8 cellular contexts compared by ENCODE assay signal in genomic region chr2:70140978-70141753, GRCh38. TPM values are rescaled to one million over a fixed set of nuclear protein-coding genes. Genes with fewer than 3 reads are reported as not detected.
A peak's percentile ranks its signal among the peaks of the same experiment; 100 is the strongest.
DNase-seq lines count a peak whose midpoint lies in the region; ATAC-seq, FAIRE-seq and TF ChIP-seq lines count a peak whose summit lies in the region.

No MANE protein-coding gene starts in this region.

- H3K4me3 ChIP-seq in GM06990 (replicated peaks; ENCODE audit: low read depth, low read length), result peak overlapping the region; percentile 70
- H3K4me3 ChIP-seq in Loucy (ENCODE audit: low read length, poor library complexity, severe bottlenecking), result peak overlapping the region; percentile 98
- H3K4me3 ChIP-seq in choroid plexus epithelial cell (ENCODE audit: low read depth, low read length), result peak overlapping the region; percentile 60
- peak overlapping the region; percentile 51 to 66 (median 52); a peak in 5 of 6 replicates for H3K4me3 ChIP-seq in HepG2 (replicated peaks in 1 of 3; ENCODE audit: insufficient read depth in 1 of 3, low read depth in 2 of 3, low read length in 3 of 3)

- peak overlapping the region; percentile 88 for H3K4me3 Mint-ChIP-seq in T-helper 2 cell treated with Interferon-gamma antibody and Interleukin-4, amounts not matched to agents 5 μg/mL and 100 μg/mL, for 36 hours

- peak; percentile 45 for ATAC-seq in GM21723 (IDR thresholded peaks at IDR 0.05; ENCODE audit: unreplicated experiment)
- peak; percentile 33 for ATAC-seq in HepG2

- H2AFZ ChIP-seq in Loucy (ENCODE audit: low read length), result no peak overlapping the region
- no peak overlapping the region for H2AFZ ChIP-seq in HepG2 (ENCODE audit: low read length)

- H3K4me1 Mint-ChIP-seq in T-helper 2 cell treated with Interferon-gamma antibody and Interleukin-4, amounts not matched to agents 5 μg/mL and 100 μg/mL, for 36 hours (ENCODE audit: low read depth), result peaks cover 52% of the 10 kb centered on the region

- TF ChIP-seq POLR2A in HepG2 (IDR thresholded peaks at IDR 0.05; ENCODE audit: insufficient read depth in 1 of 2, low read depth in 2 of 2, low read length in 2 of 2), result no peak; a peak in 2 of 4 replicates

- WGBS in HepG2 (ENCODE audit: low lambda C conversion rate), result 81% methylated on average over 14 of the region's 14 CpGs

- in situ Hi-C loops in HepG2 (cut with HindIII; ENCODE audit: extremely low pct_ligation_motif_present, low pct_unique_long_range_greater_than_20kb), result loop anchor here (5.0 kb wide), 2 partner anchors 54 to 229 kb away; partner anchors contain the start of gene PCBP1

- H3K9me3 ChIP-seq in Loucy (ENCODE audit: insufficient read depth, low read depth, low read length), result no peaks in the 10 kb centered on the region
- H3K9me3 ChIP-seq in HepG2 (ENCODE audit: low read length), result no peaks in the 10 kb centered on the region

- peaks cover 13% of the 10 kb centered on the region for H3K79me2 ChIP-seq in Loucy (ENCODE audit: insufficient read depth, low read length)
- peaks cover 8% of the 10 kb centered on the region for H3K79me2 ChIP-seq in HepG2 (ENCODE audit: insufficient read depth, low read length)

- H3F3A ChIP-seq in Loucy (ENCODE audit: low read depth), result no peaks in the 10 kb centered on the region

- H3K27me3 Mint-ChIP-seq in T-helper 2 cell treated with Interferon-gamma antibody and Interleukin-4, amounts not matched to agents 5 μg/mL and 100 μg/mL, for 36 hours (ENCODE audit: low read depth), result no peaks in the 10 kb centered on the region

- no peak for TF ChIP-seq RAD21 in HepG2 (CRISPR knock-in tag; IDR thresholded peaks at IDR 0.05)

- H3K27ac ChIP-seq in HepG2 (ENCODE audit: extremely low read length, insufficient read depth, low read length), result peak overlapping the region; percentile 93

- no peaks in the 10 kb centered on the region for H3K9me2 ChIP-seq in Loucy (replicated peaks; ENCODE audit: low read depth, low read length)

- peak overlapping the region; percentile 98 for H3K27ac Mint-ChIP-seq in T-helper 2 cell treated with Interferon-gamma antibody and Interleukin-4, amounts not matched to agents 5 μg/mL and 100 μg/mL, for 36 hours

- intact Hi-C loops in HepG2 (cut with micrococcal nuclease; ENCODE audit: unreplicated experiment), result loop anchor here (5.0 kb wide), 1 partner anchor 74 kb away; no protein-coding TSS in a partner anchor

- H3K4me1 ChIP-seq in Loucy (ENCODE audit: insufficient read depth, low read length, poor library complexity, severe bottlenecking) (peaks cover 31% of the 10 kb centered on the region), HepG2 (ENCODE audit: insufficient read depth, low read length) (peaks cover 61% of the 10 kb centered on the region)

- TF ChIP-seq CTCF in GM06990 (IDR thresholded peaks at IDR 0.05; ENCODE audit: insufficient read depth, low read length, poor library complexity, severe bottlenecking) (peak; percentile 63), Loucy (conservative IDR thresholded peaks at IDR 0.05; ENCODE audit: low read length) (peak; percentile 61), choroid plexus epithelial cell (conservative IDR thresholded peaks at IDR 0.05; ENCODE audit: low read depth, low read length) (peak; percentile 45), HepG2 (CRISPR knock-in tag; IDR thresholded peaks at IDR 0.05) (peak; percentile 28; the same call in 1 of the 2 replicates)

- peak overlapping the region; percentile 90 for H3K4me2 ChIP-seq in Loucy (ENCODE audit: low read depth, low read length, poor library complexity, severe bottlenecking)
- H3K4me2 ChIP-seq in HepG2 (ENCODE audit: low read depth, low read length), result peak overlapping the region; percentile 93

- CTCF ChIA-PET in HepG2 (lab: Yijun Ruan, JAX; ENCODE audit: low intra/inter-chr PET ratio, low total read pairs), result no interaction called here

- H3K36me3 ChIP-seq in GM06990 (ENCODE audit: control insufficient read depth, insufficient read depth, low read length) (no peaks in the 10 kb centered on the region), Loucy (ENCODE audit: insufficient read depth, low read length) (no peaks in the 10 kb centered on the region), HepG2 (replicated peaks in 1 of 2; ENCODE audit: control insufficient read depth in 1 of 2, insufficient read depth in 2 of 2, low read length in 2 of 2) (no peaks in the 10 kb centered on the region)

- TF ChIP-seq EP300 in HepG2 (IDR thresholded peaks at IDR 0.05; ENCODE audit: low read depth in 2 of 2, low read length in 2 of 2) (no peak), HepG2 (CRISPR knock-in tag; IDR thresholded peaks at IDR 0.05; ENCODE audit: borderline replicate concordance) (no peak)

- H3K27me3 ChIP-seq in GM06990 (replicated peaks; ENCODE audit: control insufficient read depth, insufficient read depth, low read length) (no peaks in the 10 kb centered on the region), Loucy (ENCODE audit: insufficient read depth, low read length, poor library complexity, severe bottlenecking) (no peaks in the 10 kb centered on the region), HepG2 (ENCODE audit: control insufficient read depth in 1 of 2, insufficient read depth in 2 of 2, low read length in 2 of 2) (no peaks in the 10 kb centered on the region)

- H4K20me1 ChIP-seq in Loucy (ENCODE audit: insufficient read depth, low read length, poor library complexity, severe bottlenecking) (no peaks in the 10 kb centered on the region), HepG2 (ENCODE audit: insufficient read depth, low read length) (no peaks in the 10 kb centered on the region)

- H3K36me3 Mint-ChIP-seq in T-helper 2 cell treated with Interferon-gamma antibody and Interleukin-4, amounts not matched to agents 5 μg/mL and 100 μg/mL, for 36 hours (ENCODE audit: low read depth), result peaks cover 3% of the 10 kb centered on the region

- DNase-seq in GM06990 (ENCODE audit: extremely low read depth, insufficient read length), result peak; percentile 75
- peak; percentile 61 for DNase-seq in T-helper 2 cell treated with Interferon-gamma antibody and Interleukin-4, amounts not matched to agents 5 μg/mL and 100 μg/mL, for 36 hours (ENCODE audit: low spot score)
- DNase-seq in choroid plexus epithelial cell (ENCODE audit: low read depth), result peak; percentile 57
- peak; percentile 48 for DNase-seq in HepG2 (ENCODE audit: low spot score)
- peak; percentile 42 for DNase-seq in stimulated activated CD8-positive, alpha-beta memory T cell treated with anti-CD3 and anti-CD28 coated beads, Interleukin-12 subunit alpha, Interleukin-12 subunit beta, amount 100 ng/mL, for 4 hours (ENCODE audit: low read depth)
- DNase-seq in putamen (ENCODE audit: low spot score), result no peak

- no TSS peak for BruUV-seq in HepG2 (replicated peaks; lab: Mats Ljungman, UMichigan)

- POLR2A ChIA-PET in HepG2 (lab: Yijun Ruan, JAX), result interaction anchor here (1.0 to 10.5 kb wide), 11 partner anchors 8 to 230 kb away, joined by 3 to 124 read pairs (median 42); partner anchors contain the start of genes MXD1 and PCBP1

- FAIRE-seq in HepG2 (lab: Jason Lieb, UNC), result no peak

- peak overlapping the region; percentile 99 for H3K9ac ChIP-seq in Loucy (ENCODE audit: low read depth, low read length, poor library complexity, severe bottlenecking)
- peak overlapping the region; percentile 92 for H3K9ac ChIP-seq in HepG2 (ENCODE audit: insufficient read depth, low read depth, low read length)

- H3K9me3 Mint-ChIP-seq in T-helper 2 cell treated with Interferon-gamma antibody and Interleukin-4, amounts not matched to agents 5 μg/mL and 100 μg/mL, for 36 hours, result peaks cover 3% of the 10 kb centered on the region

RNA-seq across cellular contexts. Expression of gene C2orf42, which starts 49.7 kb away (rescaled TPM):
- total RNA-seq in HepG2 (2016; rRNA removed; fragmentation: Illumina TruSeq; extraction: Trizol), result 9.9 and 11.1 TPM in 2 replicates
- total RNA-seq in HepG2 (2016; cell fraction: cytosol; rRNA removed; fragmentation: Illumina TruSeq; extraction: Trizol; ENCODE audit: low read depth), result 20.6 and 21.9 TPM in 2 replicates
- 9.3 and 9.6 TPM in 2 replicates for total RNA-seq in HepG2 (2016; cell fraction: insoluble cytoplasmic fraction; rRNA removed; fragmentation: Illumina TruSeq; extraction: Trizol)
- total RNA-seq in HepG2 (2016; cell fraction: membrane; rRNA removed; fragmentation: Illumina TruSeq; extraction: Trizol), result 21.6 and 22.7 TPM in 2 replicates
- 8.7 and 10.0 TPM in 2 replicates for total RNA-seq in HepG2 (2016; cell fraction: nucleus; rRNA removed; fragmentation: Illumina TruSeq; extraction: Trizol)
- polyA plus RNA-seq in HepG2 (2011; rRNA removed), result 9.3 and 10.1 TPM in 2 replicates
- 6.6 and 7.2 TPM in 2 replicates for polyA plus RNA-seq in HepG2 (2011; cell fraction: cytosol; rRNA removed)
- polyA plus RNA-seq in HepG2 (2011; cell fraction: nucleus; rRNA removed), result 10.9 and 14.5 TPM in 2 replicates
- 8.7 and 9.4 TPM in 2 replicates for polyA plus RNA-seq in HepG2 (2012)
- 2.6 and 2.8 TPM in 2 replicates for polyA plus RNA-seq in HepG2 (2016; cell fraction: cytosol; fragmentation: Illumina TruSeq; extraction: Trizol; ENCODE audit: low read depth)
- polyA plus RNA-seq in HepG2 (2016; cell fraction: insoluble cytoplasmic fraction; fragmentation: Illumina TruSeq; extraction: Trizol; ENCODE audit: low read depth), result 9.2 and 10.0 TPM in 2 replicates
- 5.3 and 7.7 TPM in 2 replicates for polyA plus RNA-seq in HepG2 (2016; cell fraction: membrane; fragmentation: Illumina TruSeq; extraction: Trizol; ENCODE audit: low read depth)
- polyA plus RNA-seq in HepG2 (2016; cell fraction: nucleus; fragmentation: Illumina TruSeq; extraction: Trizol; ENCODE audit: insufficient read depth, low read depth), result 8.3 and 10.9 TPM in 2 replicates
- polyA minus RNA-seq in HepG2 (2011; rRNA and poly(A)+ RNA removed; ENCODE audit: low replicate concordance), result 26.9 and 49.5 TPM in 2 replicates
- 8.3 and 17.8 TPM in 2 replicates for polyA minus RNA-seq in HepG2 (2011; cell fraction: cytosol; rRNA and poly(A)+ RNA removed)
- 22.4 and 25.1 TPM in 2 replicates for polyA minus RNA-seq in HepG2 (2011; cell fraction: nucleus; rRNA and poly(A)+ RNA removed)

RNA-seq across cellular contexts. Expression of gene PCBP1, which starts 53.9 kb away (rescaled TPM):
- 32.0 and 104 TPM in 2 replicates for total RNA-seq in HepG2 (2016; rRNA removed; fragmentation: Illumina TruSeq; extraction: Trizol)
- 39.6 and 40.9 TPM in 2 replicates for total RNA-seq in HepG2 (2016; cell fraction: cytosol; rRNA removed; fragmentation: Illumina TruSeq; extraction: Trizol; ENCODE audit: low read depth)
- 30.2 and 107 TPM in 2 replicates for total RNA-seq in HepG2 (2016; cell fraction: insoluble cytoplasmic fraction; rRNA removed; fragmentation: Illumina TruSeq; extraction: Trizol)
- 84.5 and 86.5 TPM in 2 replicates for total RNA-seq in HepG2 (2016; cell fraction: membrane; rRNA removed; fragmentation: Illumina TruSeq; extraction: Trizol)
- 54.5 and 55.6 TPM in 2 replicates for total RNA-seq in HepG2 (2016; cell fraction: nucleus; rRNA removed; fragmentation: Illumina TruSeq; extraction: Trizol)
- polyA plus RNA-seq in HepG2 (2011; rRNA removed), result 137 and 144 TPM in 2 replicates
- 140 and 145 TPM in 2 replicates for polyA plus RNA-seq in HepG2 (2011; cell fraction: cytosol; rRNA removed)
- 80.5 and 83.2 TPM in 2 replicates for polyA plus RNA-seq in HepG2 (2011; cell fraction: nucleus; rRNA removed)
- 391 and 423 TPM in 2 replicates for polyA plus RNA-seq in HepG2 (2012)
- polyA plus RNA-seq in HepG2 (2016; cell fraction: cytosol; fragmentation: Illumina TruSeq; extraction: Trizol; ENCODE audit: low read depth), result 248 and 249 TPM in 2 replicates
- 461 and 517 TPM in 2 replicates for polyA plus RNA-seq in HepG2 (2016; cell fraction: insoluble cytoplasmic fraction; fragmentation: Illumina TruSeq; extraction: Trizol; ENCODE audit: low read depth)
- polyA plus RNA-seq in HepG2 (2016; cell fraction: membrane; fragmentation: Illumina TruSeq; extraction: Trizol; ENCODE audit: low read depth), result 274 and 290 TPM in 2 replicates
- polyA plus RNA-seq in HepG2 (2016; cell fraction: nucleus; fragmentation: Illumina TruSeq; extraction: Trizol; ENCODE audit: insufficient read depth, low read depth), result 271 and 294 TPM in 2 replicates
- polyA minus RNA-seq in HepG2 (2011; rRNA and poly(A)+ RNA removed; ENCODE audit: low replicate concordance), result 74.9 and 159 TPM in 2 replicates
- 114 and 126 TPM in 2 replicates for polyA minus RNA-seq in HepG2 (2011; cell fraction: cytosol; rRNA and poly(A)+ RNA removed)
- polyA minus RNA-seq in HepG2 (2011; cell fraction: nucleus; rRNA and poly(A)+ RNA removed), result 41.5 and 41.8 TPM in 2 replicates
